1 cellular context compared by ENCODE assay signal in genomic region chr2:230982528-230982927, GRCh38.
A peak's percentile ranks its signal among the peaks of the same experiment; 100 is the strongest.
TF ChIP-seq lines count a peak whose summit lies in the region.

No MANE protein-coding gene starts in this region.

TF ChIP-seq in GM12878, 131 proteins besides CTCF, POLR2A, EP300 and RAD21 (continued from another document):
- TF ChIP-seq ZNF687 (IDR thresholded peaks at IDR 0.05) (0 out of 2 replicates have a peak, but pooled peaks have one; percentile 33), PAX8 (IDR thresholded peaks at IDR 0.05) (no peak), E2F8 (IDR thresholded peaks at IDR 0.05; ENCODE audit: low read depth, partially characterized antibody) (no peak), IRF3 (IDR thresholded peaks at IDR 0.05) (no peak), GATAD2B (conservative IDR thresholded peaks at IDR 0.05; ENCODE audit: low read depth) (no peak), MTA3 (IDR thresholded peaks at IDR 0.05; ENCODE audit: borderline replicate concordance, low read length) (no peak), ATF3 (IDR thresholded peaks at IDR 0.05; ENCODE audit: borderline replicate concordance, extremely low read depth, low read depth, low read length) (no peak), CEBPB (IDR thresholded peaks at IDR 0.05; ENCODE audit: borderline replicate concordance in 1 of 2, low read depth in 2 of 2, low read length in 2 of 2) (no peak), MTA2 (IDR thresholded peaks at IDR 0.05; ENCODE audit: low read depth) (peak; percentile 28; the same call in 1 of the 2 replicates), HCFC1 (IDR thresholded peaks at IDR 0.05; ENCODE audit: low read length) (no peak), SMAD1 (IDR thresholded peaks at IDR 0.05; ENCODE audit: low read depth, partially characterized antibody) (no peak), SIX5 (IDR thresholded peaks at IDR 0.05; ENCODE audit: low read depth, low read length, severe bottlenecking) (no peak), ZNF207 (IDR thresholded peaks at IDR 0.05; ENCODE audit: borderline replicate concordance) (no peak), KAT2A (conservative IDR thresholded peaks at IDR 0.05; ENCODE audit: control insufficient read depth, low read depth, low read length) (no peak), ZSCAN29 (IDR thresholded peaks at IDR 0.05) (no peak), BRCA1 (IDR thresholded peaks at IDR 0.05; ENCODE audit: low read depth, low read length) (no peak), ZNF274 (IDR thresholded peaks at IDR 0.05; ENCODE audit: insufficient read depth, insufficient read length) (no peak), TBL1XR1 (IDR thresholded peaks at IDR 0.05; ENCODE audit: low read depth, low read length) (no peak), BHLHE40 (IDR thresholded peaks at IDR 0.05; ENCODE audit: borderline replicate concordance in 1 of 2, low read depth in 2 of 2, low read length in 1 of 2) (no peak)
